10 cellular contexts compared by ENCODE assay signal in genomic region chr22:20205464-20205963, GRCh38. TPM values are rescaled to one million over a fixed set of nuclear protein-coding genes. Genes with fewer than 3 reads are reported as not detected.
DNase-seq lines count a peak whose midpoint lies in the region; ATAC-seq and TF ChIP-seq lines count a peak whose summit lies in the region.
"Had no signal": no experiment of that assay in that cellular context is flagged by ENCODE, and none has a peak within 500 bp of the region (broad histone marks: within the 10 kb centered on the region; RNA-seq: fewer than 3 reads in every experiment).

No MANE protein-coding gene starts in this region.

- intact Hi-C loops in activated T-helper 1 cell treated with anti-CD3 and anti-CD28 coated beads, Interleukin-12 subunit alpha, Interleukin-12 subunit beta, Interleukin-2, Interleukin-4 antibody, amounts not matched to agents 30 ng/mL and 10 ng/mL and 1 ng/mL, durations not matched to agents 14 hours and 24 hours and 36 hours (cut with micrococcal nuclease) = loop anchor here (10.0 kb wide), 1 partner anchor 59 kb away; the partner anchor contains the start of gene RTN4R
- intact Hi-C loops in lower lobe of right lung (cut with DNase I) = no loop called here

- no peaks in the 10 kb centered on the region for H3K36me3 Mint-ChIP-seq in stimulated activated naive CD8-positive, alpha-beta T cell treated with anti-CD3 and anti-CD28 coated beads, Interleukin-15, Interleukin-2, amounts not matched to agents 100 ng/mL and 50 ng/mL, for 24 hours (ENCODE audit: low read depth)
- no peaks in the 10 kb centered on the region for H3K36me3 Mint-ChIP-seq in activated T-helper 1 cell treated with anti-CD3 and anti-CD28 coated beads, Interleukin-12 subunit alpha, Interleukin-12 subunit beta, Interleukin-2, Interleukin-4 antibody, amounts not matched to agents 30 ng/mL and 10 ng/mL and 1 ng/mL, durations not matched to agents 14 hours and 24 hours and 36 hours (ENCODE audit: low read depth)

- no peak for ATAC-seq in stimulated activated naive CD8-positive, alpha-beta T cell treated with anti-CD3 and anti-CD28 coated beads, Interleukin-15, Interleukin-2, amounts not matched to agents 100 U/mL and 50 U/mL, for 24 hours
- ATAC-seq in lower lobe of right lung (no peak), HG03039 (IDR thresholded peaks at IDR 0.05; ENCODE audit: unreplicated experiment) (no peak), GM21367 (IDR thresholded peaks at IDR 0.05; ENCODE audit: unreplicated experiment) (no peak)

- peak overlapping the region; percentile 91 for H3K27ac ChIP-seq in lower lobe of right lung

- H3K4me3 ChIP-seq in lower lobe of right lung = peak overlapping the region; percentile 74

- H3K36me3 ChIP-seq in lower lobe of right lung = no peaks in the 10 kb centered on the region

- peak overlapping the region; percentile 90 for H3K4me3 Mint-ChIP-seq in stimulated activated naive CD8-positive, alpha-beta T cell treated with anti-CD3 and anti-CD28 coated beads, Interleukin-15, Interleukin-2, amounts not matched to agents 100 ng/mL and 50 ng/mL, for 24 hours
- H3K4me3 Mint-ChIP-seq in activated T-helper 1 cell treated with anti-CD3 and anti-CD28 coated beads, Interleukin-12 subunit alpha, Interleukin-12 subunit beta, Interleukin-2, Interleukin-4 antibody, amounts not matched to agents 30 ng/mL and 10 ng/mL and 1 ng/mL, durations not matched to agents 14 hours and 24 hours and 36 hours = peak overlapping the region; percentile 95

- DNase-seq in stimulated activated naive CD8-positive, alpha-beta T cell treated with anti-CD3 and anti-CD28 coated beads, Interleukin-15, Interleukin-2, amounts not matched to agents 100 U/mL and 50 U/mL, for 24 hours = no peak
- DNase-seq in activated T-helper 1 cell treated with anti-CD3 and anti-CD28 coated beads, Interleukin-12 subunit alpha, Interleukin-12 subunit beta, Interleukin-2, Interleukin-4 antibody, amounts not matched to agents 30 ng/mL and 10 ng/mL and 1 ng/mL, durations not matched to agents 14 hours and 24 hours and 36 hours (ENCODE audit: low spot score) = no peak
- DNase-seq in lower lobe of right lung (no peak), NCI-H146 treated with DMSO at 0.1 percent for 48 hours (lab: John Stamatoyannopoulos, UW; ENCODE audit: unreplicated experiment) (no peak), NCI-H1694 (lab: John Stamatoyannopoulos, UW) (no peak)
- DNase-seq: activated gamma-delta T cell had no signal

- H3K27ac Mint-ChIP-seq in stimulated activated naive CD8-positive, alpha-beta T cell treated with anti-CD3 and anti-CD28 coated beads, Interleukin-15, Interleukin-2, amounts not matched to agents 100 ng/mL and 50 ng/mL, for 24 hours = peak overlapping the region; percentile 83
- peak overlapping the region; percentile 90 for H3K27ac Mint-ChIP-seq in activated T-helper 1 cell treated with anti-CD3 and anti-CD28 coated beads, Interleukin-12 subunit alpha, Interleukin-12 subunit beta, Interleukin-2, Interleukin-4 antibody, amounts not matched to agents 30 ng/mL and 10 ng/mL and 1 ng/mL, durations not matched to agents 14 hours and 24 hours and 36 hours

- peaks cover 50% of the 10 kb centered on the region for H3K4me1 ChIP-seq in lower lobe of right lung

- peaks cover 24% of the 10 kb centered on the region for H3K4me1 Mint-ChIP-seq in stimulated activated naive CD8-positive, alpha-beta T cell treated with anti-CD3 and anti-CD28 coated beads, Interleukin-15, Interleukin-2, amounts not matched to agents 100 ng/mL and 50 ng/mL, for 24 hours (ENCODE audit: low read depth)
- H3K4me1 Mint-ChIP-seq in activated T-helper 1 cell treated with anti-CD3 and anti-CD28 coated beads, Interleukin-12 subunit alpha, Interleukin-12 subunit beta, Interleukin-2, Interleukin-4 antibody, amounts not matched to agents 30 ng/mL and 10 ng/mL and 1 ng/mL, durations not matched to agents 14 hours and 24 hours and 36 hours (ENCODE audit: low read depth) = peaks cover 19% of the 10 kb centered on the region

- no peaks in the 10 kb centered on the region for H3K9me3 ChIP-seq in lower lobe of right lung

- no peaks in the 10 kb centered on the region for H3K27me3 ChIP-seq in lower lobe of right lung (ENCODE audit: low read depth)

- no peaks in the 10 kb centered on the region for H3K27me3 Mint-ChIP-seq in stimulated activated naive CD8-positive, alpha-beta T cell treated with anti-CD3 and anti-CD28 coated beads, Interleukin-15, Interleukin-2, amounts not matched to agents 100 ng/mL and 50 ng/mL, for 24 hours
- no peaks in the 10 kb centered on the region for H3K27me3 Mint-ChIP-seq in activated T-helper 1 cell treated with anti-CD3 and anti-CD28 coated beads, Interleukin-12 subunit alpha, Interleukin-12 subunit beta, Interleukin-2, Interleukin-4 antibody, amounts not matched to agents 30 ng/mL and 10 ng/mL and 1 ng/mL, durations not matched to agents 14 hours and 24 hours and 36 hours (ENCODE audit: insufficient read depth)

- TF ChIP-seq CTCF in lower lobe of right lung (IDR thresholded peaks at IDR 0.05) = no peak

- no peaks in the 10 kb centered on the region for H3K9me3 Mint-ChIP-seq in stimulated activated naive CD8-positive, alpha-beta T cell treated with anti-CD3 and anti-CD28 coated beads, Interleukin-15, Interleukin-2, amounts not matched to agents 100 ng/mL and 50 ng/mL, for 24 hours
- no peaks in the 10 kb centered on the region for H3K9me3 Mint-ChIP-seq in activated T-helper 1 cell treated with anti-CD3 and anti-CD28 coated beads, Interleukin-12 subunit alpha, Interleukin-12 subunit beta, Interleukin-2, Interleukin-4 antibody, amounts not matched to agents 30 ng/mL and 10 ng/mL and 1 ng/mL, durations not matched to agents 14 hours and 24 hours and 36 hours

RNA-seq across cellular contexts. Expression of gene CCDC188, which starts 54.7 kb away (rescaled TPM):
- total RNA-seq in activated T-helper 1 cell treated with anti-CD3 and anti-CD28 coated beads, Interleukin-12 subunit alpha, Interleukin-12 subunit beta, Interleukin-2, Interleukin-4 antibody, amounts not matched to agents 30 ng/mL and 10 ng/mL and 1 ng/mL, durations not matched to agents 14 hours and 24 hours and 36 hours = 0.26 TPM in 1 of 2 replicates, not detected in the other
- total RNA-seq in lower lobe of right lung = 0.77 TPM
- total RNA-seq: epithelial cell of proximal tubule had no signal
